Comparison of ENCODE assay signal across 21 cellular contexts in the genomic region with DNA sequence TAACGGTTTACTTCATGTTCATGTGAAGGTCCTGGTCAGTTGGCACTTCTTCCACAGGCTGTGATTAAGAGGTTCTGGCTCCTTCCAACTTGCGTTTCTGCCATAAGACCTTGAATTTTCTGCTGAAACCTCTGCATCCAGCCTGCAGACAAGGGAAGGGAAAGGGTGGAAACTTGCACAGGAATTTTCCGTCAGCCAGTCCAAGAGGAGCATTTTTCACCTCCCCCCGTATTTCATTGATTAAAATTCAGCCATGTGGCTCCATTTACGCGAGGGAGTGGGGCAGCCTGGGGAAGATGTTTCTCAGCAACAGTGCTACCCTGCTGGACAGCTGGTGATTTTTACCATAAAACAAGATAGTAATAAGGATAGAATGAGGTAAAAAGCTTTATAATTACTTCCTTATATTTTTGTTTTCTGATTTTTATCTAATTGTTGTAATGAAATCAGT.
DNase-seq lines count a peak whose midpoint lies in the region; ATAC-seq, FAIRE-seq and TF ChIP-seq lines count a peak whose summit lies in the region.
"Had no signal": no experiment of that assay in that cellular context is flagged by ENCODE, and none has a peak within 500 bp of the region (broad histone marks: within the 10 kb centered on the region; RNA-seq: fewer than 3 reads in every experiment).

No MANE protein-coding gene starts in this region.

- peaks cover 2% of the 10 kb centered on the region for H3K4me1 Mint-ChIP-seq in T-helper 17 cell
- H3K4me1 Mint-ChIP-seq in activated T-helper 2 cell treated with anti-CD3 and anti-CD28 coated beads, Interferon-gamma antibody, Interleukin-2, Interleukin-4, amounts not matched to agents 10 μg/mL and 5 μg/mL and 100 μg/mL, durations not matched to agents 14 hours and 24 hours and 36 hours (ENCODE audit: low read depth): no peaks in the 10 kb centered on the region

- H3K9me3 Mint-ChIP-seq in activated T-helper 2 cell treated with anti-CD3 and anti-CD28 coated beads, Interferon-gamma antibody, Interleukin-2, Interleukin-4, amounts not matched to agents 10 μg/mL and 5 μg/mL and 100 μg/mL, durations not matched to agents 14 hours and 24 hours and 36 hours: no peaks in the 10 kb centered on the region
- H3K9me3 Mint-ChIP-seq: CD4-positive, alpha-beta T cell; HFFc6 had no signal

- H3K18ac ChIP-seq in mesenchymal stem cell (ENCODE audit: low read depth in 1 of 2, low read length in 2 of 2): peak overlapping the region; percentile 85 to 91

- H3K9ac ChIP-seq in SK-N-SH: no peak overlapping the region
- H3K9ac ChIP-seq in mesenchymal stem cell (ENCODE audit: low read length): peak overlapping the region; percentile 23

- H2AFZ ChIP-seq in SK-N-SH (ENCODE audit: low read depth) (no peak overlapping the region), mesenchymal stem cell (ENCODE audit: low read depth, low read length) (no peak overlapping the region)

- ATAC-seq in T-helper 17 cell: no peak
- ATAC-seq: A549, Panc1 had no signal

- no peaks in the 10 kb centered on the region for H3K36me3 Mint-ChIP-seq in T-helper 17 cell (ENCODE audit: low read depth)
- no peaks in the 10 kb centered on the region for H3K36me3 Mint-ChIP-seq in activated T-helper 2 cell treated with anti-CD3 and anti-CD28 coated beads, Interferon-gamma antibody, Interleukin-2, Interleukin-4, amounts not matched to agents 10 μg/mL and 5 μg/mL and 100 μg/mL, durations not matched to agents 14 hours and 24 hours and 36 hours (ENCODE audit: low read depth)

- intact Hi-C loops in activated T-helper 2 cell treated with anti-CD3 and anti-CD28 coated beads, Interferon-gamma antibody, Interleukin-2, Interleukin-4, amounts not matched to agents 10 μg/mL and 5 μg/mL and 100 μg/mL, durations not matched to agents 14 hours and 24 hours and 36 hours (cut with micrococcal nuclease): no loop called here

- H2BK5ac ChIP-seq in mesenchymal stem cell (ENCODE audit: low read depth, low read length, poor library complexity, severe bottlenecking): no peak overlapping the region

- H2BK12ac ChIP-seq in mesenchymal stem cell (ENCODE audit: low read length in 2 of 2): peak overlapping the region; percentile 59 to 97

- H3K9me2 ChIP-seq in SK-N-SH: no peaks in the 10 kb centered on the region

- H3K79me1 ChIP-seq in mesenchymal stem cell (replicated peaks; ENCODE audit: low read length, poor library complexity, severe bottlenecking): no peaks in the 10 kb centered on the region

- peaks cover 4% of the 10 kb centered on the region for H3F3A ChIP-seq in SK-N-SH (replicated peaks; ENCODE audit: insufficient read depth)

- no peak overlapping the region for H2BK15ac ChIP-seq in mesenchymal stem cell (ENCODE audit: low read depth, poor library complexity, severe bottlenecking)

- H3K4me2 ChIP-seq in SK-N-SH (no peak overlapping the region), mesenchymal stem cell (ENCODE audit: low read length, poor library complexity, severe bottlenecking) (no peak overlapping the region)
- H3K4me2 ChIP-seq: A549 had no signal

- H3K9me3 ChIP-seq in SK-N-SH (no peaks in the 10 kb centered on the region), mesenchymal stem cell (ENCODE audit: control insufficient read depth, low read length) (no peaks in the 10 kb centered on the region), T-helper 17 cell (ENCODE audit: control insufficient read depth, low read length, poor library complexity, severe bottlenecking) (no peaks in the 10 kb centered on the region)
- H3K9me3 ChIP-seq: A549, MG63 had no signal

- peaks cover 9% of the 10 kb centered on the region for H3K27me3 Mint-ChIP-seq in T-helper 17 cell
- H3K27me3 Mint-ChIP-seq in activated T-helper 2 cell treated with anti-CD3 and anti-CD28 coated beads, Interferon-gamma antibody, Interleukin-2, Interleukin-4, amounts not matched to agents 10 μg/mL and 5 μg/mL and 100 μg/mL, durations not matched to agents 14 hours and 24 hours and 36 hours (ENCODE audit: low read depth): peaks cover 5% of the 10 kb centered on the region

- H3K79me2 ChIP-seq in SK-N-SH (ENCODE audit: insufficient read depth): no peaks in the 10 kb centered on the region

- TF ChIP-seq CTCF in AG09319 (IDR thresholded peaks at IDR 0.05; ENCODE audit: low read depth, low read length) (no peak), SK-N-SH (IDR thresholded peaks at IDR 0.05) (no peak), fibroblast of mammary gland (conservative IDR thresholded peaks at IDR 0.05; ENCODE audit: control insufficient read depth, insufficient read depth, low read depth, low read length) (no peak)

- DNase-seq in AG09319 (ENCODE audit: extremely low read depth, low read depth) (peak; percentile 57), SK-N-SH (peak; percentile 76), fibroblast of mammary gland (ENCODE audit: low read depth) (peak; percentile 44), mesenchymal stem cell (no peak), RCC 7860 (ENCODE audit: low spot score) (no peak), T-helper 17 cell (no peak)
- no peak for DNase-seq in effector CD8-positive, alpha-beta T cell (lab: John Stamatoyannopoulos, UW)
- no peak for DNase-seq in activated T-helper 2 cell treated with anti-CD3 and anti-CD28 coated beads, Interferon-gamma antibody, Interleukin-2, Interleukin-4, amounts not matched to agents 10 μg/mL and 5 μg/mL and 100 μg/mL, durations not matched to agents 14 hours and 24 hours and 36 hours (ENCODE audit: low spot score)
- DNase-seq: Calu3; CD4-positive, alpha-beta T cell; DMS79; HFFc6; MG63; NCI-H1105; NCI-H187 treated with DMSO at 0.1 percent for 48 hours; NCI-H446; Right ventricle myocardium superior had no signal

- H3K36me3 ChIP-seq in SK-N-SH (replicated peaks in 1 of 2; ENCODE audit: control insufficient read depth in 1 of 2, insufficient read depth in 2 of 2, low read length in 1 of 2) (no peaks in the 10 kb centered on the region), mesenchymal stem cell (ENCODE audit: control insufficient read depth in 1 of 2, insufficient read depth in 2 of 2, low read depth in 1 of 2, low read length in 2 of 2) (no peaks in the 10 kb centered on the region)
- H3K36me3 ChIP-seq: MG63 had no signal

- H4K8ac ChIP-seq in mesenchymal stem cell (ENCODE audit: low read length): no peak overlapping the region

- POLR2A ChIA-PET in SK-N-SH (lab: Yijun Ruan, JAX): interaction anchor here (1.0 kb wide), 1 partner anchor 22 kb away, joined by 4 read pairs; no protein-coding TSS in a partner anchor

- no peak overlapping the region for H3K14ac ChIP-seq in mesenchymal stem cell (ENCODE audit: low read length in 2 of 2)

- CTCF ChIA-PET in SK-N-SH (lab: Yijun Ruan, JAX): interaction anchor here (1.1 to 4.5 kb wide), 5 partner anchors 11 to 123 kb away, joined by 4 to 20 read pairs (median 8); no protein-coding TSS in a partner anchor

- no peak overlapping the region for H3K23ac ChIP-seq in mesenchymal stem cell (ENCODE audit: low read length in 2 of 2)

- WGBS in SK-N-SH (ENCODE audit: low lambda C conversion rate): 30% methylated on average over 6 of the region's 6 CpGs
- WGBS in mesenchymal stem cell: 90% methylated on average over 3 of the region's 6 CpGs

- H3K27ac Mint-ChIP-seq in T-helper 17 cell: no peak overlapping the region
- no peak overlapping the region for H3K27ac Mint-ChIP-seq in activated T-helper 2 cell treated with anti-CD3 and anti-CD28 coated beads, Interferon-gamma antibody, Interleukin-2, Interleukin-4, amounts not matched to agents 10 μg/mL and 5 μg/mL and 100 μg/mL, durations not matched to agents 14 hours and 24 hours and 36 hours
- H3K27ac Mint-ChIP-seq: CD4-positive, alpha-beta T cell; HFFc6 had no signal

- H3K27ac ChIP-seq in SK-N-SH (ENCODE audit: low read depth in 2 of 2, low read length in 1 of 2) (peak overlapping the region in 1 of 2 experiments; percentile 94; a peak in 2 of 4 replicates), mesenchymal stem cell (ENCODE audit: low read length, poor library complexity, severe bottlenecking) (no peak overlapping the region)
- H3K27ac ChIP-seq: A549 had no signal

- no peak for FAIRE-seq in RCC 7860 (lab: Jason Lieb, UNC)
- FAIRE-seq: GM12891, GM19239 had no signal

- H3K27me3 ChIP-seq in SK-N-SH (ENCODE audit: insufficient read depth) (no peaks in the 10 kb centered on the region), mesenchymal stem cell (ENCODE audit: control insufficient read depth in 1 of 2, insufficient read depth in 1 of 2, low read length in 2 of 2) (no peaks in the 10 kb centered on the region)
- H3K27me3 ChIP-seq: MG63 had no signal

- H4K20me1 ChIP-seq in SK-N-SH (ENCODE audit: insufficient read depth): no peaks in the 10 kb centered on the region

- peak overlapping the region; percentile 69 for H2BK120ac ChIP-seq in mesenchymal stem cell (ENCODE audit: low read depth, low read length)

- peak; percentile 13; the same call in 1 of the 2 replicates for TF ChIP-seq RAD21 in SK-N-SH (IDR thresholded peaks at IDR 0.05; ENCODE audit: low read length)

- H3K4me3 Mint-ChIP-seq in T-helper 17 cell: no peak overlapping the region
- H3K4me3 Mint-ChIP-seq in activated T-helper 2 cell treated with anti-CD3 and anti-CD28 coated beads, Interferon-gamma antibody, Interleukin-2, Interleukin-4, amounts not matched to agents 10 μg/mL and 5 μg/mL and 100 μg/mL, durations not matched to agents 14 hours and 24 hours and 36 hours (ENCODE audit: low read depth): no peak overlapping the region
- H3K4me3 Mint-ChIP-seq: CD4-positive, alpha-beta T cell; HFFc6 had no signal

- H3K4me1 ChIP-seq in SK-N-SH (ENCODE audit: control insufficient read depth in 1 of 2, insufficient read depth in 2 of 2, low read depth in 1 of 2, low read length in 1 of 2) (peaks cover 7 to 13% of the 10 kb centered on the region in 2 experiments; a peak in 3 of 4 replicates), mesenchymal stem cell (ENCODE audit: control insufficient read depth, insufficient read depth, low read depth, low read length) (no peaks in the 10 kb centered on the region)

- no peak overlapping the region for H4K91ac ChIP-seq in mesenchymal stem cell (ENCODE audit: low read length)

- peak in 1 of 2 experiments; percentile 94; a peak in 2 of 4 replicates for TF ChIP-seq EP300 in SK-N-SH (IDR thresholded peaks at IDR 0.05; ENCODE audit: borderline replicate concordance in 1 of 2, low read depth in 1 of 2, low read length in 1 of 2)

- no peak overlapping the region for H2AK5ac ChIP-seq in mesenchymal stem cell (ENCODE audit: low read length, severe bottlenecking)

- no peak overlapping the region for H3K4me3 ChIP-seq in SK-N-SH (ENCODE audit: low read depth in 2 of 2, low read length in 1 of 2)
- H3K4me3 ChIP-seq in fibroblast of mammary gland (ENCODE audit: control insufficient read depth, low read depth, low read length): no peak overlapping the region
- H3K4me3 ChIP-seq in mesenchymal stem cell (ENCODE audit: insufficient read depth in 1 of 2, low read depth in 1 of 2, low read length in 2 of 2): peak overlapping the region in 1 of 2 experiments; percentile 4
- H3K4me3 ChIP-seq: A549, MG63 had no signal

- peak overlapping the region in 1 of 2 experiments; percentile 47 for H3K4ac ChIP-seq in mesenchymal stem cell (ENCODE audit: low read depth in 1 of 2, low read length in 2 of 2)

TF ChIP-seq in SK-N-SH, 30 proteins besides CTCF, POLR2A, EP300 and RAD21 (continues in another document):
- TF ChIP-seq SIN3A (IDR thresholded peaks at IDR 0.05; ENCODE audit: borderline replicate concordance, low read depth, low read length) (no peak), GABPA (IDR thresholded peaks at IDR 0.05; ENCODE audit: low read depth) (no peak), FOXM1 (IDR thresholded peaks at IDR 0.05; ENCODE audit: low read depth) (no peak)

Comparison
In these comparisons a context has a peak if more than half of its experiments do, and no peak if none do; other contexts are left out.
1. DNase-seq: peak in AG09319 (single experiment), SK-N-SH (single experiment) and fibroblast of mammary gland (single experiment); none in mesenchymal stem cell (single experiment), RCC 7860 (single experiment), T-helper 17 cell (0 of 3), effector CD8-positive, alpha-beta T cell (single experiment) and activated T-helper 2 cell treated with anti-CD3 and anti-CD28 coated beads, Interferon-gamma antibody, Interleukin-2, Interleukin-4, amounts not matched to agents 10 μg/mL and 5 μg/mL and 100 μg/mL, durations not matched to agents 14 hours and 24 hours and 36 hours (single experiment).